In the genomic region with DNA sequence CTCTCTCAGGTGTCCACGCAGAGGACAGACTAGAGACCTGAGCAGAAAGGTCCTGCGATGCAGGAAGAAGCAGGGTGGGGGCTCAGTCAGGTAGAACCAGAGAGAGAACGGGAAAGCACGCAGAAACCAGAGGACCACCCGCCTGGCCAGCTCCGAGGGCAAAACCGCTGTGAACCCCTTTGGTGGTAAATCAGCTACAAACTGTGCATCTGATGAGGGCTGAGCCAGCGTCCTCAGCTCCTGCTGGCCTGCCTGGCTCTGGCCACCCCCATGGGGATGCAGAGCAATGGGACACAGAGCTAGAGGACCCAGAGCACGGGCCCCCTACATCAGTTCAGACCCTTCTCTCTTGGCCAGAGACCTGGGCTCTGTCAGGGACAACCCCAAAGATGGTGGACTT, we compare ENCODE assay signal across 28 cellular contexts. TPM values are rescaled to one million over a fixed set of nuclear protein-coding genes. Genes with fewer than 3 reads are reported as not detected.
A peak's percentile ranks its signal among the peaks of the same experiment; 100 is the strongest.
DNase-seq lines count a peak whose midpoint lies in the region; ATAC-seq and TF ChIP-seq lines count a peak whose summit lies in the region.
"Had no signal": no experiment of that assay in that cellular context is flagged by ENCODE, and none has a peak within 500 bp of the region (broad histone marks: within the 10 kb centered on the region; RNA-seq: fewer than 3 reads in every experiment).

No MANE protein-coding gene starts in this region.

- peaks cover 6% of the 10 kb centered on the region; the same call in 1 of the 2 replicates for H3K36me3 ChIP-seq in RWPE2 (ENCODE audit: low read depth)
- H3K36me3 ChIP-seq in neuronal stem cell (replicated peaks in 1 of 2; ENCODE audit: control insufficient read depth in 2 of 2, insufficient read depth in 2 of 2, low read length in 2 of 2) = no peaks in the 10 kb centered on the region
- no peaks in the 10 kb centered on the region for H3K36me3 ChIP-seq in spleen
- H3K36me3 ChIP-seq: BE2C, BLaER1 had no signal

- POLR2A ChIA-PET in RWPE1 (lab: Yijun Ruan, JAX; ENCODE audit: low non-redundant PET) = no interaction called here

- no peak overlapping the region for H3K4ac ChIP-seq in neuronal stem cell (ENCODE audit: low read length)

- no peak overlapping the region for H3K23ac ChIP-seq in neuronal stem cell (ENCODE audit: low read depth, low read length, poor library complexity)

- TF ChIP-seq CTCF in RWPE1 (conservative IDR thresholded peaks at IDR 0.05; ENCODE audit: low read depth) (no peak), RWPE2 (IDR thresholded peaks at IDR 0.05; ENCODE audit: poor library complexity, severe bottlenecking) (no peak), spleen (IDR thresholded peaks at IDR 0.05 in 8 of 11, conservative IDR thresholded peaks at IDR 0.05 in 3 of 11) (no peak)

- no peak for ATAC-seq in RWPE2 (ENCODE audit: low read depth)
- ATAC-seq: GM12878 had no signal

- H2BK12ac ChIP-seq in neuronal stem cell (ENCODE audit: low read length) = no peak overlapping the region

- no peak overlapping the region for H3K18ac ChIP-seq in neuronal stem cell (ENCODE audit: low read length)

- no peak overlapping the region for H2BK120ac ChIP-seq in neuronal stem cell (ENCODE audit: low read depth, low read length)

- H3K9me3 ChIP-seq in RWPE2 (ENCODE audit: severe bottlenecking) (no peaks in the 10 kb centered on the region), neuronal stem cell (replicated peaks in 1 of 2; ENCODE audit: control insufficient read depth in 2 of 2, insufficient read depth in 1 of 2, low read depth in 1 of 2, low read length in 2 of 2) (peaks cover 0 to 2% of the 10 kb centered on the region in 2 donors), spleen (no peaks in the 10 kb centered on the region)
- H3K9me3 ChIP-seq: BE2C, BLaER1 had no signal

- H3K4me3 ChIP-seq in RWPE2 (ENCODE audit: severe bottlenecking) (no peak overlapping the region), neuronal stem cell (ENCODE audit: low read length in 2 of 2) (no peak overlapping the region), spleen (no peak overlapping the region)
- H3K4me3 ChIP-seq: BLaER1, GM12878 had no signal

- H2BK15ac ChIP-seq in neuronal stem cell (ENCODE audit: low read length) = peak overlapping the region; percentile 13

- no peak overlapping the region for H3K14ac ChIP-seq in neuronal stem cell (ENCODE audit: low read length)

- no peak overlapping the region for H4K8ac ChIP-seq in neuronal stem cell (ENCODE audit: low read depth, low read length)

- no peak overlapping the region for H3K4me2 ChIP-seq in neuronal stem cell (ENCODE audit: insufficient read depth, low read length, poor library complexity, severe bottlenecking)
- H3K4me2 ChIP-seq: BLaER1 had no signal

- H2BK5ac ChIP-seq in neuronal stem cell (ENCODE audit: low read length) = no peak overlapping the region

- intact Hi-C loops in spleen (cut with DNase I; ENCODE audit: low total_unique reads) = no loop called here

- H3K27ac ChIP-seq in RWPE1 (peak overlapping the region; percentile 36; the same call in 1 of the 2 replicates), RWPE2 (ENCODE audit: poor library complexity, severe bottlenecking) (peak overlapping the region; percentile 4), neuronal stem cell (replicated peaks; ENCODE audit: low read length) (no peak overlapping the region), spleen (no peak overlapping the region)
- H3K27ac ChIP-seq: BLaER1 had no signal

- peaks cover 25% of the 10 kb centered on the region for H3K4me1 ChIP-seq in RWPE2 (ENCODE audit: insufficient read depth, poor library complexity, severe bottlenecking)
- peaks cover 0 to 1% of the 10 kb centered on the region in 2 donors for H3K4me1 ChIP-seq in neuronal stem cell (ENCODE audit: control insufficient read depth in 2 of 2, insufficient read depth in 1 of 2, low read depth in 1 of 2, low read length in 2 of 2)
- peaks cover 0 to 14% (median 0%) of the 10 kb centered on the region in 6 donors for H3K4me1 ChIP-seq in spleen
- H3K4me1 ChIP-seq: BE2C, BLaER1 had no signal

- H3K9ac ChIP-seq in neuronal stem cell (ENCODE audit: low read depth, low read length, poor library complexity) = no peak overlapping the region
- H3K9ac ChIP-seq: BLaER1 had no signal

- no peaks in the 10 kb centered on the region for H3K79me1 ChIP-seq in neuronal stem cell (ENCODE audit: low read depth, low read length)

- H3K27me3 ChIP-seq in RWPE2 (ENCODE audit: insufficient read depth, poor library complexity, severe bottlenecking) = no peaks in the 10 kb centered on the region
- H3K27me3 ChIP-seq in neuronal stem cell (ENCODE audit: control insufficient read depth in 3 of 3, insufficient read depth in 3 of 3, low read depth in 1 of 3, low read length in 3 of 3) = peaks cover 0 to 4% (median 0%) of the 10 kb centered on the region in 3 experiments
- peaks cover 0 to 22% (median 0%) of the 10 kb centered on the region in 7 donors for H3K27me3 ChIP-seq in spleen (replicated peaks in 1 of 7)
- H3K27me3 ChIP-seq: BE2C, BLaER1 had no signal

- H2AFZ ChIP-seq in neuronal stem cell (ENCODE audit: low read length) = no peak overlapping the region

- peak overlapping the region; percentile 37 for H2AK5ac ChIP-seq in neuronal stem cell (ENCODE audit: low read depth, low read length)

- CTCF ChIA-PET in RWPE1 (lab: Yijun Ruan, JAX) = interaction anchor here (1.3 kb wide), 1 partner anchor 177 kb away, joined by 3 read pairs; no protein-coding TSS in a partner anchor

- H4K91ac ChIP-seq in neuronal stem cell (ENCODE audit: low read depth, low read length, poor library complexity) = no peak overlapping the region

- no peak for TF ChIP-seq POLR2A in spleen (IDR thresholded peaks at IDR 0.05)

- DNase-seq in RWPE1 (ENCODE audit: low spot score) (no peak), RWPE2 (ENCODE audit: low spot score) (no peak), neuronal stem cell (ENCODE audit: low spot score) (no peak), spleen (peak; percentile 32), NCI-H1417 (lab: John Stamatoyannopoulos, UW) (no peak), superior temporal gyrus (ENCODE audit: extremely low spot score) (no peak), HuH-7.5 (ENCODE audit: low spot score) (no peak)
- DNase-seq: 8988T; ACHN; BE2C; C1 segment of cervical spinal cord; CD4-positive, alpha-beta memory T cell; CD4-positive, CD25-positive, alpha-beta regulatory T cell; CD8-positive, alpha-beta memory T cell; COR-L47; DMS 273 treated with DMSO at 0.1 percent for 48 hours; DMS153; DMS53; DMS79; DND-41; EL; GDM1 had no signal

- no CpG with 5 or more reads among the region's 9 CpGs for WGBS in neuronal stem cell (ENCODE audit: extremely low coverage in 2 of 2, insufficient read length in 2 of 2, insufficient replicate concordance in 1 of 2), 2 donors
- WGBS in spleen, 5 donors = 68 to 82% (median 75%) methylated on average over 8 to 9 of the region's 9 CpGs

RNA-seq across cellular contexts. Expression of a gene that starts 44.6 kb away (rescaled TPM):
- polyA plus RNA-seq in neuronal stem cell (2013, experiment 1 of 2) = 0.07 TPM
- polyA plus RNA-seq in neuronal stem cell (2013, experiment 2 of 2) = 0.06 TPM
- 1 to 10 TPM; 1.4 to 6.3 (median 2.4) TPM for total RNA-seq in spleen
- 1 to 10 TPM in 1 of 3 donors, under 1 TPM in 2; 0.52 to 1.1 (median 0.59) TPM for polyA plus RNA-seq in spleen
- total RNA-seq: A673, G401 had no signal
- polyA plus RNA-seq: AG04450, CD14-positive monocyte, GM12878 had no signal

Comparison
In these comparisons a context has a peak if more than half of its experiments do, and no peak if none do; other contexts are left out.
1. H3K27ac ChIP-seq: peak in RWPE1 (single experiment) and RWPE2 (single experiment); none in neuronal stem cell (single experiment) and spleen (0 of 8).